8 cellular contexts compared by ENCODE assay signal in genomic region chr5:88888799-88889164, GRCh38. TPM values are rescaled to one million over a fixed set of nuclear protein-coding genes. Genes with fewer than 3 reads are reported as not detected.
DNase-seq lines count a peak whose midpoint lies in the region; ATAC-seq and TF ChIP-seq lines count a peak whose summit lies in the region.

No MANE protein-coding gene starts in this region.

- H3K27ac ChIP-seq in right atrium auricular region (peak overlapping the region; percentile 91 to 93), body of pancreas (peak overlapping the region in 3 of 4 donors; percentile 24 to 62 (median 53)), vagina (peak overlapping the region; percentile 79)

- intact Hi-C loops in cardiac septum (cut with DNase I) (loop anchor here (10.0 kb wide), 1 partner anchor 1046 kb away; no protein-coding TSS in a partner anchor), body of pancreas (cut with DNase I) (no loop called here), vagina (cut with DNase I) (loop anchor here (10.0 kb wide), 1 partner anchor 154 kb away; no protein-coding TSS in a partner anchor)

- H3K27me3 ChIP-seq in right atrium auricular region (no peaks in the 10 kb centered on the region), body of pancreas (no peaks in the 10 kb centered on the region), mononuclear cell (ENCODE audit: insufficient read depth, low read length) (peaks cover 5% of the 10 kb centered on the region), vagina (no peaks in the 10 kb centered on the region)

- 23 to 44% methylated on average over 7 of the region's 7 CpGs for WGBS in body of pancreas, 2 donors

- H3K36me3 ChIP-seq in right atrium auricular region = no peaks in the 10 kb centered on the region
- H3K36me3 ChIP-seq in body of pancreas (replicated peaks in 1 of 2; ENCODE audit: insufficient read depth in 1 of 2, low read depth in 2 of 2) = no peaks in the 10 kb centered on the region
- no peaks in the 10 kb centered on the region for H3K36me3 ChIP-seq in vagina

- H3K4me3 ChIP-seq in right atrium auricular region (peak overlapping the region; percentile 50 to 60), body of pancreas (no peak overlapping the region), mononuclear cell (ENCODE audit: low read length) (peak overlapping the region; percentile 53), vagina (peak overlapping the region; percentile 54 to 59)

- TF ChIP-seq POLR2A in body of pancreas (IDR thresholded peaks at IDR 0.05) (no peak), vagina (IDR thresholded peaks at IDR 0.05) (no peak)

- ATAC-seq in body of pancreas = no peak

- TF ChIP-seq CTCF in right atrium auricular region (IDR thresholded peaks at IDR 0.05) (no peak), body of pancreas (IDR thresholded peaks at IDR 0.05) (no peak), vagina (IDR thresholded peaks at IDR 0.05) (no peak)

- DNase-seq in right atrium auricular region (ENCODE audit: low spot score) = no peak
- no peak for DNase-seq in cardiac septum (ENCODE audit: low spot score)
- no peak for DNase-seq in body of pancreas
- no peak for DNase-seq in vagina (ENCODE audit: extremely low spot score in 2 of 2)
- DNase-seq in NCI-H82 (lab: John Stamatoyannopoulos, UW) = no peak
- DNase-seq in DMS79 (lab: John Stamatoyannopoulos, UW) = no peak
- no peak for DNase-seq in GM19238 (ENCODE audit: insufficient read length, low spot score)

- no peaks in the 10 kb centered on the region for H3K9me3 ChIP-seq in right atrium auricular region
- H3K9me3 ChIP-seq in body of pancreas = no peaks in the 10 kb centered on the region
- no peaks in the 10 kb centered on the region for H3K9me3 ChIP-seq in mononuclear cell (ENCODE audit: low read depth, low read length)
- H3K9me3 ChIP-seq in vagina = no peaks in the 10 kb centered on the region

- peaks cover 0 to 20% of the 10 kb centered on the region in 2 donors for H3K4me1 ChIP-seq in right atrium auricular region
- peaks cover 12% of the 10 kb centered on the region for H3K4me1 ChIP-seq in body of pancreas
- peaks cover 30% of the 10 kb centered on the region for H3K4me1 ChIP-seq in mononuclear cell (ENCODE audit: insufficient read depth, low read length)
- H3K4me1 ChIP-seq in vagina = no peaks in the 10 kb centered on the region

RNA-seq across cellular contexts. Expression of gene MEF2C, which starts 5.8 kb away (rescaled TPM):
- 10 to 100 TPM; 36.1 to 57.5 TPM for total RNA-seq in right atrium auricular region
- 64.6 TPM for total RNA-seq in cardiac septum
- total RNA-seq in body of pancreas = 10 to 100 TPM in 1 of 2 donors, 1 to 10 TPM in 1; 7.0 to 23.7 TPM
- 30.0 TPM for total RNA-seq in mononuclear cell
- 22.3 TPM for total RNA-seq in vagina

Comparison
In these comparisons a context has a peak if more than half of its experiments do, and no peak if none do; other contexts are left out.
1. H3K4me3 ChIP-seq: peak in right atrium auricular region (2 of 2), mononuclear cell (single experiment) and vagina (2 of 2); none in body of pancreas (0 of 2).
2. Peak in every context shown above with its lines, with median percentiles within 50 percentile points of each other: H3K27ac ChIP-seq.